10 cellular contexts compared by ENCODE assay signal in genomic region chrX:120697053-120697452, GRCh38.
DNase-seq lines count a peak whose midpoint lies in the region; ATAC-seq and TF ChIP-seq lines count a peak whose summit lies in the region.
"Had no signal": no experiment of that assay in that cellular context is flagged by ENCODE, and none has a peak within 500 bp of the region (broad histone marks: within the 10 kb centered on the region; RNA-seq: fewer than 3 reads in every experiment).

No MANE protein-coding gene starts in this region.

- no peaks in the 10 kb centered on the region for H4K20me1 ChIP-seq in MM.1S (ENCODE audit: insufficient read depth, low read length)

- no peaks in the 10 kb centered on the region for H3K36me3 ChIP-seq in MM.1S (replicated peaks; ENCODE audit: insufficient read depth, low read length)
- H3K36me3 ChIP-seq: ascending aorta had no signal

- H2AFZ ChIP-seq in MM.1S (ENCODE audit: low read length): peak overlapping the region; percentile 67

- H3K9ac ChIP-seq in MM.1S (ENCODE audit: low read length): peak overlapping the region; percentile 59; the same call in 1 of the 2 replicates

- H3K4me2 ChIP-seq in MM.1S (ENCODE audit: low read depth, low read length): peak overlapping the region; percentile 60; the same call in 1 of the 2 replicates

- peak overlapping the region; percentile 100 for H3K27ac ChIP-seq in MM.1S (ENCODE audit: low read length)
- H3K27ac ChIP-seq: ascending aorta, SK-N-MC had no signal

- H3F3A ChIP-seq in MM.1S (ENCODE audit: insufficient read depth, low read length): peaks cover 21% of the 10 kb centered on the region

- no peaks in the 10 kb centered on the region for H3K79me2 ChIP-seq in MM.1S (ENCODE audit: low read length)

- DNase-seq in MM.1S (peak; percentile 97), OCI-M2 (lab: John Stamatoyannopoulos, UW; ENCODE audit: unreplicated experiment) (no peak), amygdala (lab: John Stamatoyannopoulos, UW) (no peak), NCI-H146 treated with DMSO at 0.1 percent for 48 hours (lab: John Stamatoyannopoulos, UW; ENCODE audit: unreplicated experiment) (no peak), DMS153 treated with DMSO at 0.1 percent for 48 hours (lab: John Stamatoyannopoulos, UW; ENCODE audit: unreplicated experiment) (no peak)
- DNase-seq in naive thymus-derived CD8-positive, alpha-beta T cell: peak in 9 of 10 donors; percentile 1 to 82 (median 58)

- no peaks in the 10 kb centered on the region for H3K9me3 ChIP-seq in MM.1S (replicated peaks; ENCODE audit: insufficient read depth, low read length)
- H3K9me3 ChIP-seq: ascending aorta had no signal

- no peaks in the 10 kb centered on the region for H3K9me2 ChIP-seq in MM.1S (replicated peaks; ENCODE audit: insufficient read depth, low read length)

- H3K36me3 Mint-ChIP-seq in naive thymus-derived CD8-positive, alpha-beta T cell: peaks cover 0 to 7% (median 3%) of the 10 kb centered on the region in 3 donors

- ATAC-seq in GM18873 (IDR thresholded peaks at IDR 0.05; ENCODE audit: low FRiP score, unreplicated experiment): peak; percentile 90
- ATAC-seq in HG02610 (IDR thresholded peaks at IDR 0.05; ENCODE audit: unreplicated experiment): peak; percentile 99
- peak; percentile 95 to 98 for ATAC-seq in naive thymus-derived CD8-positive, alpha-beta T cell

- no peak for TF ChIP-seq CTCF in MM.1S (IDR thresholded peaks at IDR 0.05; ENCODE audit: low read length)

- peak overlapping the region; percentile 89 to 97 (median 93) for H3K27ac Mint-ChIP-seq in naive thymus-derived CD8-positive, alpha-beta T cell

- no peaks in the 10 kb centered on the region for H3K27me3 Mint-ChIP-seq in naive thymus-derived CD8-positive, alpha-beta T cell

- H3K4me1 ChIP-seq in MM.1S (ENCODE audit: low read length): peaks cover 24% of the 10 kb centered on the region
- H3K4me1 ChIP-seq: ascending aorta had no signal

- peaks cover 7 to 22% (median 21%) of the 10 kb centered on the region in 4 donors for H3K4me1 Mint-ChIP-seq in naive thymus-derived CD8-positive, alpha-beta T cell

- H3K4me3 Mint-ChIP-seq in naive thymus-derived CD8-positive, alpha-beta T cell: peak overlapping the region in 9 of 10 donors; percentile 23 to 77 (median 58)

- H3K27me3 ChIP-seq in MM.1S (replicated peaks; ENCODE audit: insufficient read depth, low read length): no peaks in the 10 kb centered on the region
- H3K27me3 ChIP-seq: ascending aorta had no signal

- POLR2A ChIA-PET in naive thymus-derived CD8-positive, alpha-beta T cell (lab: Charles Lee): interaction anchor here (0.9 to 1.2 kb wide), 3 partner anchors 17 to 136 kb away, joined by 3 to 7 read pairs (median 3); partner anchors contain the start of genes CUL4B and MCTS1

- peaks cover 0 to 20% (median 6%) of the 10 kb centered on the region in 9 donors for H3K9me3 Mint-ChIP-seq in naive thymus-derived CD8-positive, alpha-beta T cell

- H3K4me3 ChIP-seq in MM.1S (ENCODE audit: low read length): no peak overlapping the region; the same call in 1 of the 2 replicates
- H3K4me3 ChIP-seq: ascending aorta, SK-N-MC had no signal

Comparison
In these comparisons a context has a peak if more than half of its experiments do, and no peak if none do; other contexts are left out.
1. DNase-seq: peak in MM.1S (single experiment) and naive thymus-derived CD8-positive, alpha-beta T cell (9 of 10); none in OCI-M2 (single experiment), amygdala (0 of 56), NCI-H146 treated with DMSO at 0.1 percent for 48 hours (single experiment) and DMS153 treated with DMSO at 0.1 percent for 48 hours (single experiment).
2. Peak in every context shown above with its lines, with median percentiles within 50 percentile points of each other: ATAC-seq.